ENCODE assay signal across 8 cellular contexts in genomic region chr12:76455582-76456345, GRCh38.
DNase-seq lines count a peak whose midpoint lies in the region; ATAC-seq and TF ChIP-seq lines count a peak whose summit lies in the region.

No MANE protein-coding gene starts in this region.

- peak; percentile 96 for ATAC-seq in GM18511 (IDR thresholded peaks at IDR 0.05; ENCODE audit: unreplicated experiment)
- ATAC-seq in HG02884 (IDR thresholded peaks at IDR 0.05; ENCODE audit: unreplicated experiment), result peak; percentile 97
- peak in 3 of 4 experiments; percentile 62 to 76 (median 73) for ATAC-seq in T-cell (replicated peaks in 1 of 4)
- peak; percentile 53 to 68 (median 64) for ATAC-seq in natural killer cell

- intact Hi-C loops in CD14-positive monocyte (cut with micrococcal nuclease), result loop anchor here in 1 of 2 donors (10.0 kb wide), 1 partner anchor 111 kb away; the partner anchor contains the start of gene BBS10
- intact Hi-C loops in natural killer cell (cut with micrococcal nuclease), result loop anchor here (5.0 kb wide), 1 partner anchor 928 kb away; no protein-coding TSS in a partner anchor

- H3K36me3 Mint-ChIP-seq in CD14-positive monocyte (peaks cover under 1 to 15% of the 10 kb centered on the region in 2 donors), T-cell (peaks cover 15% of the 10 kb centered on the region), natural killer cell (no peaks in the 10 kb centered on the region)

- H3K4me3 Mint-ChIP-seq in CD14-positive monocyte (no peak overlapping the region), T-cell (no peak overlapping the region), natural killer cell (no peak overlapping the region)

- CTCF ChIA-PET in T-cell (lab: Charles Lee), result interaction anchor here (0.6 to 3.2 kb wide), 25 partner anchors 10 to 1239 kb away, joined by 3 to 15 read pairs (median 3); partner anchors contain the start of gene BBS10 (in 1 of the 2)

- H3K27me3 Mint-ChIP-seq in CD14-positive monocyte (ENCODE audit: low read depth in 3 of 3), result no peaks in the 10 kb centered on the region
- no peaks in the 10 kb centered on the region for H3K27me3 Mint-ChIP-seq in T-cell
- no peaks in the 10 kb centered on the region for H3K27me3 Mint-ChIP-seq in natural killer cell (ENCODE audit: low read depth in 2 of 2)

- H3K27ac Mint-ChIP-seq in CD14-positive monocyte, result peak overlapping the region in 1 of 7 donors; percentile 74
- peak overlapping the region; percentile 0 to 44 for H3K27ac Mint-ChIP-seq in T-cell
- no peak overlapping the region for H3K27ac Mint-ChIP-seq in natural killer cell

- peak; percentile 53 for TF ChIP-seq CTCF in CD14-positive monocyte (IDR thresholded peaks at IDR 0.05)
- peak; percentile 78 for TF ChIP-seq CTCF in epithelial cell of proximal tubule (conservative IDR thresholded peaks at IDR 0.05; ENCODE audit: low read depth, low read length)
- TF ChIP-seq CTCF in natural killer cell (IDR thresholded peaks at IDR 0.05), result peak; percentile 32

- no peaks in the 10 kb centered on the region for H3K9me3 Mint-ChIP-seq in CD14-positive monocyte
- H3K9me3 Mint-ChIP-seq in T-cell, result no peaks in the 10 kb centered on the region
- no peaks in the 10 kb centered on the region for H3K9me3 Mint-ChIP-seq in natural killer cell

- H3K4me1 Mint-ChIP-seq in CD14-positive monocyte (peaks cover 3% of the 10 kb centered on the region), T-cell (peaks cover 41 to 49% (median 45%) of the 10 kb centered on the region in 3 donors), natural killer cell (peaks cover 23 to 28% of the 10 kb centered on the region in 2 donors)

- no peak overlapping the region for H3K4me3 ChIP-seq in epithelial cell of proximal tubule (ENCODE audit: low read depth, low read length)

- no peak for DNase-seq in CD14-positive monocyte (ENCODE audit: low spot score)
- peak; percentile 13 for DNase-seq in NCI-H128 (lab: John Stamatoyannopoulos, UW; ENCODE audit: unreplicated experiment)
- peak in 3 of 34 experiments; percentile 4 to 11 (median 7) for DNase-seq in T-cell
- peak; percentile 81 for DNase-seq in epithelial cell of proximal tubule (ENCODE audit: low read depth)
- DNase-seq in natural killer cell, result no peak
- no peak for DNase-seq in KG1 (lab: John Stamatoyannopoulos, UW)

- POLR2A ChIA-PET in T-cell (lab: Charles Lee), result interaction anchor here in 1 of 2 donors (0.6 to 0.8 kb wide), 2 partner anchors 13 to 103 kb away, joined by 5 to 6 read pairs; no protein-coding TSS in a partner anchor

Comparison
In these comparisons a context has a peak if more than half of its experiments do, and no peak if none do; other contexts are left out.
1. DNase-seq: peak in NCI-H128 (single experiment) and epithelial cell of proximal tubule (single experiment); none in CD14-positive monocyte (single experiment), natural killer cell (single experiment) and KG1 (single experiment).
2. H3K27ac Mint-ChIP-seq: peak in T-cell (2 of 2); none in natural killer cell (0 of 2).
3. Peak in every context shown above with its lines, with median percentiles within 50 percentile points of each other: CTCF ChIP-seq and ATAC-seq.